ENCODE assay signal across 8 cellular contexts in genomic region chr14:54881761-54882401, GRCh38. TPM values are rescaled to one million over a fixed set of nuclear protein-coding genes. Genes with fewer than 3 reads are reported as not detected.
DNase-seq lines count a peak whose midpoint lies in the region; ATAC-seq and TF ChIP-seq lines count a peak whose summit lies in the region.

No MANE protein-coding gene starts in this region.

- H3K27ac ChIP-seq in lower lobe of right lung = peak overlapping the region; percentile 82

- H3K27me3 ChIP-seq in lower lobe of right lung (ENCODE audit: low read depth) = no peaks in the 10 kb centered on the region

- in situ Hi-C loops in astrocyte of the spinal cord (cut with HindIII; ENCODE audit: low sequenced_read_pairs) = no loop called here

- H3K9me3 Mint-ChIP-seq in CD14-positive monocyte = no peaks in the 10 kb centered on the region

- peak overlapping the region; percentile 87 to 95 for H3K4me3 Mint-ChIP-seq in CD14-positive monocyte

- H3K27me3 Mint-ChIP-seq in CD14-positive monocyte (ENCODE audit: low read depth in 3 of 3) = peaks cover 0 to 3% (median 0%) of the 10 kb centered on the region in 3 donors

- intact Hi-C loops in CD14-positive monocyte (cut with micrococcal nuclease) (no loop called here), lower lobe of right lung (cut with DNase I) (no loop called here)

- H3K4me3 ChIP-seq in astrocyte of the spinal cord (ENCODE audit: low read depth, low read length) = peak overlapping the region; percentile 35
- H3K4me3 ChIP-seq in lower lobe of right lung = peak overlapping the region; percentile 53

- H3K36me3 ChIP-seq in lower lobe of right lung = no peaks in the 10 kb centered on the region

- TF ChIP-seq CTCF in CD14-positive monocyte (IDR thresholded peaks at IDR 0.05) = no peak
- no peak for TF ChIP-seq CTCF in astrocyte of the spinal cord (IDR thresholded peaks at IDR 0.05; ENCODE audit: low read depth, low read length)
- no peak for TF ChIP-seq CTCF in lower lobe of right lung (IDR thresholded peaks at IDR 0.05)

- H3K9me3 ChIP-seq in lower lobe of right lung = no peaks in the 10 kb centered on the region

- peaks cover 33 to 46% of the 10 kb centered on the region in 2 donors for H3K36me3 Mint-ChIP-seq in CD14-positive monocyte

- ATAC-seq in GM19395 (IDR thresholded peaks at IDR 0.05; ENCODE audit: unreplicated experiment) = peak; percentile 53
- ATAC-seq in HG03565 (IDR thresholded peaks at IDR 0.05; ENCODE audit: unreplicated experiment) = peak; percentile 41
- peak; percentile 71 to 82 for ATAC-seq in lower lobe of right lung

- peak overlapping the region; percentile 74 to 95 (median 90) for H3K27ac Mint-ChIP-seq in CD14-positive monocyte

- no peak for DNase-seq in CD14-positive monocyte (ENCODE audit: low spot score)
- peak; percentile 35 for DNase-seq in astrocyte of the spinal cord (ENCODE audit: low read depth, low spot score)
- DNase-seq in lower lobe of right lung = no peak
- DNase-seq in GM19238 (ENCODE audit: insufficient read length, low spot score) = no peak
- no peak for DNase-seq in T-helper 9 cell
- no peak for DNase-seq in COR-L47 (lab: John Stamatoyannopoulos, UW)

- peaks cover 15% of the 10 kb centered on the region for H3K4me1 ChIP-seq in lower lobe of right lung

- peaks cover 37% of the 10 kb centered on the region for H3K4me1 Mint-ChIP-seq in CD14-positive monocyte

RNA-seq across cellular contexts. Expression of gene GCH1, which starts 20.7 kb away (rescaled TPM):
- 10 to 100 TPM; 55.3 to 63.3 TPM for polyA plus RNA-seq in CD14-positive monocyte
- total RNA-seq in lower lobe of right lung = 12.7 TPM
